1 cellular context compared by ENCODE assay signal in genomic region chr6:5787054-5787720, GRCh38.
TF ChIP-seq lines count a peak whose summit lies in the region.

No MANE protein-coding gene starts in this region.

TF ChIP-seq in GM12878, 131 proteins besides CTCF, POLR2A, EP300 and RAD21 (continued from another document):
- no peak for TF ChIP-seq ZBTB4 (CRISPR knock-in tag; IDR thresholded peaks at IDR 0.05)
- no peak for TF ChIP-seq CUX1 (IDR thresholded peaks at IDR 0.05; ENCODE audit: insufficient replicate concordance, low read depth, low read length)
- no peak for TF ChIP-seq ZSCAN29 (IDR thresholded peaks at IDR 0.05)
- no peak for TF ChIP-seq MEF2B (IDR thresholded peaks at IDR 0.05; ENCODE audit: partially characterized antibody, poor library complexity, severe bottlenecking)
- TF ChIP-seq CBX3 (IDR thresholded peaks at IDR 0.05; ENCODE audit: borderline replicate concordance, low read depth) = no peak
- no peak for TF ChIP-seq FOXM1 (IDR thresholded peaks at IDR 0.05; ENCODE audit: low read depth, low read length)
- TF ChIP-seq ZBTB33 (IDR thresholded peaks at IDR 0.05) = no peak
- TF ChIP-seq KDM1A (IDR thresholded peaks at IDR 0.05; ENCODE audit: borderline replicate concordance) = no peak
